ENCODE assay signal across 26 cellular contexts in genomic region chr15:40477703-40478269, GRCh38. TPM values are rescaled to one million over a fixed set of nuclear protein-coding genes. Genes with fewer than 3 reads are reported as not detected.
DNase-seq lines count a peak whose midpoint lies in the region; TF ChIP-seq lines count a peak whose summit lies in the region.
"Had no signal": no experiment of that assay in that cellular context is flagged by ENCODE, and none has a peak within 500 bp of the region (broad histone marks: within the 10 kb centered on the region; RNA-seq: fewer than 3 reads in every experiment).

No MANE protein-coding gene starts in this region.

- no peak for TF ChIP-seq POLR2A in lower leg skin (IDR thresholded peaks at IDR 0.05)

- no peak overlapping the region for H3K4me3 ChIP-seq in lower leg skin (ENCODE audit: low read depth, poor library complexity, severe bottlenecking)
- H3K4me3 ChIP-seq: HAP-1, transverse colon had no signal

- intact Hi-C loops in lower leg skin (cut with DNase I; ENCODE audit: low total_unique reads): no loop called here
- intact Hi-C loops in CD14-positive monocyte (cut with micrococcal nuclease): no loop called here

- POLR2A ChIA-PET in RWPE1 (lab: Yijun Ruan, JAX; ENCODE audit: low non-redundant PET): no interaction called here

- H3K4me1 Mint-ChIP-seq in CD14-positive monocyte: peaks cover 1% of the 10 kb centered on the region

- H3K9me3 Mint-ChIP-seq in CD14-positive monocyte: peaks cover 0 to 2% (median 0%) of the 10 kb centered on the region in 7 donors
- H3K9me3 Mint-ChIP-seq: activated CD8-positive, alpha-beta T cell treated with anti-CD3 and anti-CD28 coated beads for 36 hours; activated naive CD4-positive, alpha-beta T cell treated with anti-CD3 and anti-CD28 coated beads, Interleukin-2, amount 10 ng/mL, durations not matched to agents 7 days and 5 days; activated T-cell treated with anti-CD3 and anti-CD28 coated beads, Interleukin-2, amount 50 U/mL, for 24 hours; naive B cell; stimulated activated naive CD8-positive, alpha-beta T cell treated with anti-CD3 and anti-CD28 coated beads, Interleukin-15, Interleukin-2, amounts not matched to agents 100 ng/mL and 50 ng/mL, for 24 hours had no signal

- CTCF ChIA-PET in RWPE1 (lab: Yijun Ruan, JAX): interaction anchor here (0.6 to 1.0 kb wide), 3 partner anchors 9 to 37 kb away, joined by 3 to 4 read pairs (median 3); partner anchors contain the start of gene BAHD1

- H3K27ac ChIP-seq in RWPE1: peak overlapping the region; percentile 57
- H3K27ac ChIP-seq: parathyroid adenoma, transverse colon had no signal

- no peaks in the 10 kb centered on the region for H3K36me3 Mint-ChIP-seq in CD14-positive monocyte
- H3K36me3 Mint-ChIP-seq: activated naive CD4-positive, alpha-beta T cell treated with anti-CD3 and anti-CD28 coated beads, Interleukin-2, amount 10 ng/mL, durations not matched to agents 7 days and 5 days; naive B cell had no signal

- TF ChIP-seq CTCF in RWPE1 (conservative IDR thresholded peaks at IDR 0.05; ENCODE audit: low read depth): no peak
- no peak for TF ChIP-seq CTCF in lower leg skin (IDR thresholded peaks at IDR 0.05)
- TF ChIP-seq CTCF in CD14-positive monocyte (IDR thresholded peaks at IDR 0.05): no peak

- H3K27me3 Mint-ChIP-seq in CD14-positive monocyte (ENCODE audit: low read depth in 3 of 3): peaks cover 4 to 14% (median 10%) of the 10 kb centered on the region in 3 donors
- H3K27me3 Mint-ChIP-seq: activated T-cell treated with anti-CD3 and anti-CD28 coated beads, Interleukin-2, amount 50 U/mL, for 24 hours had no signal

- 27 to 34% methylated on average over 5 of the region's 5 CpGs for WGBS in lower leg skin, 2 donors

- peak; percentile 32 for DNase-seq in NCI-H2107 treated with DMSO at 0.1 percent for 48 hours (lab: John Stamatoyannopoulos, UW; ENCODE audit: unreplicated experiment)
- no peak for DNase-seq in NCI-H2107 (lab: John Stamatoyannopoulos, UW)
- no peak for DNase-seq in RWPE1 (ENCODE audit: low spot score)
- peak; percentile 49 to 83 for DNase-seq in lower leg skin (ENCODE audit: low spot score in 2 of 2)
- peak; percentile 58 for DNase-seq in ureter (ENCODE audit: low spot score)
- no peak for DNase-seq in CD14-positive monocyte (ENCODE audit: low spot score)
- no peak for DNase-seq in SK-N-DZ (ENCODE audit: low spot score)
- no peak for DNase-seq in NCI-H2196 treated with DMSO at 0.1 percent for 48 hours (lab: John Stamatoyannopoulos, UW; ENCODE audit: unreplicated experiment)
- DNase-seq: activated CD4-positive, CD25-positive, alpha-beta regulatory T cell; activated CD8-positive, alpha-beta T cell treated with anti-CD3 and anti-CD28 coated beads for 36 hours; activated naive CD4-positive, alpha-beta T cell treated with anti-CD3 and anti-CD28 coated beads, Interleukin-2, amount 10 ng/mL, durations not matched to agents 7 days and 5 days; activated T-cell treated with anti-CD3 and anti-CD28 coated beads, Interleukin-2, amount 50 U/mL, for 24 hours; anterior cingulate cortex; central memory CD4-positive, alpha-beta T cell; GDM1; glutamatergic neuron; mammary epithelial cell; naive B cell; NCI-H1694 treated with DMSO at 0.1 percent for 48 hours; NCI-H524 treated with DMSO at 0.1 percent for 48 hours; stimulated activated CD4-positive, alpha-beta T cell treated with anti-CD3 and anti-CD28 coated beads, Interleukin-2, amount 100 ng/mL, for 24 hours; T-helper 2 cell; transverse colon had no signal

- no peak overlapping the region for H3K4me3 Mint-ChIP-seq in CD14-positive monocyte
- H3K4me3 Mint-ChIP-seq: activated CD8-positive, alpha-beta T cell treated with anti-CD3 and anti-CD28 coated beads for 36 hours; activated naive CD4-positive, alpha-beta T cell treated with anti-CD3 and anti-CD28 coated beads, Interleukin-2, amount 10 ng/mL, durations not matched to agents 7 days and 5 days; activated T-cell treated with anti-CD3 and anti-CD28 coated beads, Interleukin-2, amount 50 U/mL, for 24 hours; stimulated activated naive CD8-positive, alpha-beta T cell treated with anti-CD3 and anti-CD28 coated beads, Interleukin-15, Interleukin-2, amounts not matched to agents 100 ng/mL and 50 ng/mL, for 24 hours had no signal

- H3K27ac Mint-ChIP-seq in CD14-positive monocyte: no peak overlapping the region
- H3K27ac Mint-ChIP-seq: activated CD8-positive, alpha-beta T cell treated with anti-CD3 and anti-CD28 coated beads for 36 hours; activated naive CD4-positive, alpha-beta T cell treated with anti-CD3 and anti-CD28 coated beads, Interleukin-2, amount 10 ng/mL, durations not matched to agents 7 days and 5 days; activated T-cell treated with anti-CD3 and anti-CD28 coated beads, Interleukin-2, amount 50 U/mL, for 24 hours; naive B cell; stimulated activated naive CD8-positive, alpha-beta T cell treated with anti-CD3 and anti-CD28 coated beads, Interleukin-15, Interleukin-2, amounts not matched to agents 100 ng/mL and 50 ng/mL, for 24 hours had no signal

RNA-seq across cellular contexts. Expression of gene CHST14, which starts 7.0 kb away (rescaled TPM):
- 1 to 10 TPM; 5.6 to 10.0 (median 8.8) TPM for total RNA-seq in lower leg skin
- 18.0 TPM for total RNA-seq in ureter
- polyA plus RNA-seq in CD14-positive monocyte: 1 to 10 TPM in 1 of 2 donors, under 1 TPM in 1; 0.85 to 1.2 TPM
- 16.2 and 18.3 TPM in 2 replicates for polyA plus RNA-seq in SK-N-DZ (2014; cell fraction: cytosol; rRNA removed)
- 5.8 and 7.1 TPM in 2 replicates for polyA plus RNA-seq in SK-N-DZ (2014; cell fraction: nucleus; rRNA removed)

RNA-seq across cellular contexts. Expression of gene BAHD1, which starts 37.0 kb away (rescaled TPM):
- 10 to 100 TPM; 12.8 to 18.5 (median 16.2) TPM for total RNA-seq in lower leg skin
- 29.0 TPM for total RNA-seq in ureter
- under 1 TPM; 0.67 to 0.79 TPM for polyA plus RNA-seq in CD14-positive monocyte
- polyA plus RNA-seq in SK-N-DZ (2014; cell fraction: cytosol; rRNA removed): 21.6 and 24.7 TPM in 2 replicates
- polyA plus RNA-seq in SK-N-DZ (2014; cell fraction: nucleus; rRNA removed): 34.6 and 44.7 TPM in 2 replicates

Comparison
In these comparisons a context has a peak if more than half of its experiments do, and no peak if none do; other contexts are left out.
1. DNase-seq: peak in NCI-H2107 treated with DMSO at 0.1 percent for 48 hours (single experiment), lower leg skin (2 of 2) and ureter (single experiment); none in NCI-H2107 (single experiment), RWPE1 (single experiment), CD14-positive monocyte (single experiment), SK-N-DZ (single experiment) and NCI-H2196 treated with DMSO at 0.1 percent for 48 hours (single experiment).